ENCODE assay signal across 1 cellular context in genomic region chr1:54409156-54410142, GRCh38.
A peak's percentile ranks its signal among the peaks of the same experiment; 100 is the strongest.
TF ChIP-seq lines count a peak whose summit lies in the region.

No MANE protein-coding gene starts in this region.

TF ChIP-seq in K562, 482 proteins besides CTCF, POLR2A, EP300 and RAD21 (continued from another document and continues in another):
- TF ChIP-seq ZNF609 (CRISPR knock-in tag; IDR thresholded peaks at IDR 0.05; ENCODE audit: borderline replicate concordance) (no peak), SIX5 (IDR thresholded peaks at IDR 0.05; ENCODE audit: borderline replicate concordance in 1 of 2, insufficient read depth in 1 of 2, low read depth in 1 of 2, low read length in 2 of 2) (no peak), CBFA2T2 (conservative IDR thresholded peaks at IDR 0.05) (peak; percentile 69), NR0B1 (IDR thresholded peaks at IDR 0.05; ENCODE audit: partially characterized antibody) (no peak), ZBTB7A (IDR thresholded peaks at IDR 0.05; ENCODE audit: borderline replicate concordance, control insufficient read depth, low read depth, low read length) (peak; percentile 56; the same call in 1 of the 2 replicates), ZNF274 (IDR thresholded peaks at IDR 0.05; ENCODE audit: borderline replicate concordance, low read depth, low read length) (no peak), RHOXF2B (CRISPR knock-in tag; conservative IDR thresholded peaks at IDR 0.05) (no peak), IRF1 (CRISPR knock-in tag; IDR thresholded peaks at IDR 0.05; ENCODE audit: borderline replicate concordance) (no peak), ETV6 (IDR thresholded peaks at IDR 0.05; ENCODE audit: borderline replicate concordance in 1 of 2, low read depth in 2 of 2, low read length in 1 of 2) (no peak), ETV6 (CRISPR knock-in tag; IDR thresholded peaks at IDR 0.05; ENCODE audit: borderline replicate concordance) (no peak), DMBX1 (CRISPR knock-in tag; IDR thresholded peaks at IDR 0.05; ENCODE audit: borderline replicate concordance) (no peak), ZNF76 (CRISPR knock-in tag; IDR thresholded peaks at IDR 0.05; ENCODE audit: borderline replicate concordance) (no peak), PRMT5 (CRISPR knock-in tag; IDR thresholded peaks at IDR 0.05) (no peak), FOXK1 (CRISPR knock-in tag; IDR thresholded peaks at IDR 0.05; ENCODE audit: borderline replicate concordance) (peak; percentile 64; the same call in 1 of the 2 replicates), KLF16 (IDR thresholded peaks at IDR 0.05) (0 out of 2 replicates have a peak, but pooled peaks have one; percentile 53), MCM2 (IDR thresholded peaks at IDR 0.05; ENCODE audit: low read depth) (no peak), HDAC2 (IDR thresholded peaks at IDR 0.05) (peak; percentile 78), NFRKB (IDR thresholded peaks at IDR 0.05; ENCODE audit: low read depth) (peak; percentile 68), FOSL1 (tag; conservative IDR thresholded peaks at IDR 0.05) (no peak; the same call in 1 of the 2 replicates), ETV5 (CRISPR knock-in tag; IDR thresholded peaks at IDR 0.05; ENCODE audit: low read depth) (no peak), FOS (IDR thresholded peaks at IDR 0.05; ENCODE audit: extremely low read depth, insufficient read length) (no peak), PATZ1 (CRISPR knock-in tag; IDR thresholded peaks at IDR 0.05; ENCODE audit: borderline replicate concordance) (no peak), AFF1 (IDR thresholded peaks at IDR 0.05; ENCODE audit: low read depth in 1 of 2, partially characterized antibody in 2 of 2) (peak in 1 of 2 experiments; percentile 38), HMG20B (CRISPR knock-in tag; IDR thresholded peaks at IDR 0.05) (no peak), MBD2 (IDR thresholded peaks at IDR 0.05; ENCODE audit: borderline replicate concordance, low read depth) (no peak), CREB1 (IDR thresholded peaks at IDR 0.05) (no peak), CREB1 (CRISPR knock-in tag; IDR thresholded peaks at IDR 0.05) (no peak), SMAD3 (CRISPR knock-in tag; conservative IDR thresholded peaks at IDR 0.05) (no peak), ZNF561 (CRISPR knock-in tag; conservative IDR thresholded peaks at IDR 0.05) (no peak), TFE3 (CRISPR knock-in tag; IDR thresholded peaks at IDR 0.05) (no peak; the same call in 1 of the 2 replicates), ZNF696 (CRISPR knock-in tag; conservative IDR thresholded peaks at IDR 0.05) (no peak), ZNF507 (tag; conservative IDR thresholded peaks at IDR 0.05) (no peak), HINFP (tag; conservative IDR thresholded peaks at IDR 0.05; ENCODE audit: low read depth) (no peak), ZNF639 (CRISPR knock-in tag; conservative IDR thresholded peaks at IDR 0.05 in 1 of 2, IDR thresholded peaks at IDR 0.05 in 1 of 2) (no peak), GTF2E2 (tag; IDR thresholded peaks at IDR 0.05) (no peak), GTF2A2 (tag; IDR thresholded peaks at IDR 0.05) (no peak), MYNN (IDR thresholded peaks at IDR 0.05) (peak; percentile 50; the same call in 1 of the 2 replicates), MYNN (CRISPR knock-in tag; IDR thresholded peaks at IDR 0.05) (no peak), TAF15 (IDR thresholded peaks at IDR 0.05; ENCODE audit: low read depth, low read length) (no peak), SMARCB1 (IDR thresholded peaks at IDR 0.05; ENCODE audit: insufficient read length, low read depth) (no peak), KLF6 (CRISPR knock-in tag; IDR thresholded peaks at IDR 0.05; ENCODE audit: borderline replicate concordance) (no peak; the same call in 1 of the 2 replicates), JUND (IDR thresholded peaks at IDR 0.05; ENCODE audit: borderline replicate concordance, low read depth, low read length) (peak; percentile 31; the same call in 1 of the 2 replicates), JUND (tag; IDR thresholded peaks at IDR 0.05; ENCODE audit: borderline replicate concordance, low read depth, low read length) (peak; percentile 68; the same call in 2 of the 3 replicates), ADNP (tag; IDR thresholded peaks at IDR 0.05) (no peak), ATF4 (CRISPR knock-in tag; IDR thresholded peaks at IDR 0.05) (no peak), RNF2 (IDR thresholded peaks at IDR 0.05) (no peak), GATAD2B (IDR thresholded peaks at IDR 0.05; ENCODE audit: borderline replicate concordance) (no peak; the same call in 1 of the 2 replicates), FIP1L1 (IDR thresholded peaks at IDR 0.05; ENCODE audit: low read depth, low read length, poor library complexity, severe bottlenecking) (no peak), NELFE (IDR thresholded peaks at IDR 0.05; ENCODE audit: insufficient read depth, insufficient read length) (no peak), HOXB6 (CRISPR knock-in tag; IDR thresholded peaks at IDR 0.05; ENCODE audit: borderline replicate concordance) (no peak)
